ENCODE assay signal across 9 cellular contexts in genomic region chr2:230134496-230135073, GRCh38.
DNase-seq lines count a peak whose midpoint lies in the region; ATAC-seq, FAIRE-seq and TF ChIP-seq lines count a peak whose summit lies in the region.
"Had no signal": no experiment of that assay in that cellular context is flagged by ENCODE, and none has a peak within 500 bp of the region (broad histone marks: within the 10 kb centered on the region; RNA-seq: fewer than 3 reads in every experiment).

No MANE protein-coding gene starts in this region.

- no peak overlapping the region for H2AFZ ChIP-seq in astrocyte (ENCODE audit: low read depth, low read length)

- no peaks in the 10 kb centered on the region for H4K20me1 ChIP-seq in astrocyte (ENCODE audit: insufficient read depth, low read length)

- H3K4me3 Mint-ChIP-seq in astrocyte (ENCODE audit: unreplicated experiment): no peak overlapping the region
- no peak overlapping the region for H3K4me3 Mint-ChIP-seq in progenitor cell of endocrine pancreas (ENCODE audit: low read depth)
- no peak overlapping the region for H3K4me3 Mint-ChIP-seq in activated naive CD4-positive, alpha-beta T cell treated with anti-CD3 and anti-CD28 coated beads for 36 hours
- no peak overlapping the region for H3K4me3 Mint-ChIP-seq in endothelial cell (ENCODE audit: unreplicated experiment)

- H3K4me2 ChIP-seq in astrocyte (ENCODE audit: low read length): no peak overlapping the region

- H3K4me1 Mint-ChIP-seq in astrocyte (ENCODE audit: low read depth, unreplicated experiment): peaks cover 16% of the 10 kb centered on the region
- H3K4me1 Mint-ChIP-seq in progenitor cell of endocrine pancreas (ENCODE audit: low read depth): peaks cover 5% of the 10 kb centered on the region
- H3K4me1 Mint-ChIP-seq in activated naive CD4-positive, alpha-beta T cell treated with anti-CD3 and anti-CD28 coated beads for 36 hours (ENCODE audit: low read depth): no peaks in the 10 kb centered on the region
- peaks cover 4% of the 10 kb centered on the region for H3K4me1 Mint-ChIP-seq in endothelial cell (ENCODE audit: unreplicated experiment)

- peaks cover 2% of the 10 kb centered on the region for H3K36me3 Mint-ChIP-seq in astrocyte (ENCODE audit: low read depth, unreplicated experiment)
- no peaks in the 10 kb centered on the region for H3K36me3 Mint-ChIP-seq in progenitor cell of endocrine pancreas (ENCODE audit: insufficient read depth)
- no peaks in the 10 kb centered on the region for H3K36me3 Mint-ChIP-seq in activated naive CD4-positive, alpha-beta T cell treated with anti-CD3 and anti-CD28 coated beads for 36 hours (ENCODE audit: low read depth)
- no peaks in the 10 kb centered on the region for H3K36me3 Mint-ChIP-seq in endothelial cell (ENCODE audit: low read depth, unreplicated experiment)

- H3K27ac Mint-ChIP-seq in astrocyte (ENCODE audit: unreplicated experiment) (no peak overlapping the region), progenitor cell of endocrine pancreas (no peak overlapping the region), endothelial cell (ENCODE audit: unreplicated experiment) (no peak overlapping the region)
- no peak overlapping the region for H3K27ac Mint-ChIP-seq in activated naive CD4-positive, alpha-beta T cell treated with anti-CD3 and anti-CD28 coated beads for 36 hours

- ATAC-seq in HG03432 (IDR thresholded peaks at IDR 0.05; ENCODE audit: unreplicated experiment) (peak; percentile 60), HG03045 (IDR thresholded peaks at IDR 0.05; ENCODE audit: unreplicated experiment) (no peak)

- H3K27me3 Mint-ChIP-seq in astrocyte (ENCODE audit: low read depth, unreplicated experiment): no peaks in the 10 kb centered on the region
- H3K27me3 Mint-ChIP-seq in progenitor cell of endocrine pancreas: peaks cover 3% of the 10 kb centered on the region
- no peaks in the 10 kb centered on the region for H3K27me3 Mint-ChIP-seq in activated naive CD4-positive, alpha-beta T cell treated with anti-CD3 and anti-CD28 coated beads for 36 hours (ENCODE audit: low read depth)
- no peaks in the 10 kb centered on the region for H3K27me3 Mint-ChIP-seq in endothelial cell (ENCODE audit: unreplicated experiment)

- H3K79me2 ChIP-seq in astrocyte (ENCODE audit: insufficient read depth, low read length): no peaks in the 10 kb centered on the region

- H3K9ac ChIP-seq in astrocyte (ENCODE audit: low read length): no peak overlapping the region

- H3K27ac ChIP-seq in astrocyte (ENCODE audit: low read depth, low read length): peak overlapping the region; percentile 3
- H3K27ac ChIP-seq: SJSA1 had no signal

- H3K4me1 ChIP-seq in astrocyte (ENCODE audit: insufficient read depth, low read length): peaks cover 9% of the 10 kb centered on the region

- H3K27me3 ChIP-seq in GM06990 (replicated peaks; ENCODE audit: control insufficient read depth, insufficient read depth, low read length) (no peaks in the 10 kb centered on the region), astrocyte (ENCODE audit: insufficient read depth, low read length) (no peaks in the 10 kb centered on the region)
- H3K27me3 ChIP-seq: SJSA1 had no signal

- CTCF ChIA-PET in activated naive CD4-positive, alpha-beta T cell treated with anti-CD3 and anti-CD28 coated beads for 36 hours (lab: Charles Lee): no interaction called here

- FAIRE-seq in astrocyte (lab: Jason Lieb, UNC): no peak

- DNase-seq in GM06990 (ENCODE audit: extremely low read depth, insufficient read length) (peak; percentile 22), astrocyte (ENCODE audit: low read depth) (peak; percentile 87), myocyte (ENCODE audit: low read depth) (peak; percentile 84), progenitor cell of endocrine pancreas (ENCODE audit: low spot score, unreplicated experiment) (no peak), endothelial cell (ENCODE audit: low spot score) (no peak)
- no peak for DNase-seq in activated naive CD4-positive, alpha-beta T cell treated with anti-CD3 and anti-CD28 coated beads for 36 hours

- intact Hi-C loops in activated naive CD4-positive, alpha-beta T cell treated with anti-CD3 and anti-CD28 coated beads for 36 hours (cut with micrococcal nuclease): no loop called here

- peaks cover 6% of the 10 kb centered on the region for H3K9me3 Mint-ChIP-seq in astrocyte (ENCODE audit: unreplicated experiment)
- H3K9me3 Mint-ChIP-seq in progenitor cell of endocrine pancreas (ENCODE audit: low read depth): peaks cover 3% of the 10 kb centered on the region
- no peaks in the 10 kb centered on the region for H3K9me3 Mint-ChIP-seq in activated naive CD4-positive, alpha-beta T cell treated with anti-CD3 and anti-CD28 coated beads for 36 hours
- H3K9me3 Mint-ChIP-seq in endothelial cell (ENCODE audit: unreplicated experiment): no peaks in the 10 kb centered on the region

- H3K4me3 ChIP-seq in GM06990 (replicated peaks; ENCODE audit: low read depth, low read length) (no peak overlapping the region), astrocyte (ENCODE audit: insufficient read depth, low read depth, low read length) (no peak overlapping the region)
- H3K4me3 ChIP-seq: SJSA1 had no signal

- H3K36me3 ChIP-seq in GM06990 (ENCODE audit: control insufficient read depth, insufficient read depth, low read length) (no peaks in the 10 kb centered on the region), astrocyte (ENCODE audit: insufficient read depth, low read length) (no peaks in the 10 kb centered on the region)
- H3K36me3 ChIP-seq: SJSA1 had no signal

- peaks cover 12% of the 10 kb centered on the region for H3K9me3 ChIP-seq in astrocyte (ENCODE audit: insufficient read depth, low read depth, low read length)

- TF ChIP-seq CTCF in GM06990 (IDR thresholded peaks at IDR 0.05; ENCODE audit: insufficient read depth, low read length, poor library complexity, severe bottlenecking): no peak
- no peak for TF ChIP-seq CTCF in astrocyte (IDR thresholded peaks at IDR 0.05; ENCODE audit: insufficient read depth, low read depth, low read length)
- TF ChIP-seq CTCF in progenitor cell of endocrine pancreas (IDR thresholded peaks at IDR 0.05; ENCODE audit: unreplicated experiment): no peak
- no peak for TF ChIP-seq CTCF in endothelial cell (IDR thresholded peaks at IDR 0.05; ENCODE audit: unreplicated experiment)

Comparison
In these comparisons a context has a peak if more than half of its experiments do, and no peak if none do; other contexts are left out.
1. DNase-seq: peak in GM06990 (single experiment), astrocyte (single experiment) and myocyte (single experiment); none in progenitor cell of endocrine pancreas (single experiment), activated naive CD4-positive, alpha-beta T cell treated with anti-CD3 and anti-CD28 coated beads for 36 hours (single experiment) and endothelial cell (single experiment).